ENCODE assay signal across 9 cellular contexts in the genomic region with DNA sequence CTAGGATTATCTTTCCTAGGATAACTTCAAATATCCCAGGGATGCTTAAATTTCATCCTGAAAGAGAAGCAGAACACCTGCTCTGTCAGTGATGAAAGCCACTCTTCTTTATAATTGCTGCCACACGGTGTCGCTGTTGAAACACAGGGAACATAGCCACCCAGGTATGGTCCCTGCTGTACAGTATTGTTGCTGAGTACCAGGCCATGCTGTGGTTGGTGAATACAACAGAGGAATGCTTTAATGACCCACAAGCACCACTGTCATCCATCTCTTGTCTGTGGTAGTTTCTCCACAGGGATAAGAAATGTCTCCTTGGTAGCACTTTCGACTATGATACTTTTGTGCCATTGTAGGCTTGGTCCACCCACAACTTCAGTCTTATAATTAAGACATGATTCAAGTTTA.
DNase-seq lines count a peak whose midpoint lies in the region; ATAC-seq, FAIRE-seq and TF ChIP-seq lines count a peak whose summit lies in the region.
"Had no signal": no experiment of that assay in that cellular context is flagged by ENCODE, and none has a peak within 500 bp of the region (broad histone marks: within the 10 kb centered on the region; RNA-seq: fewer than 3 reads in every experiment).

No MANE protein-coding gene starts in this region.

- BruUV-seq in mammary epithelial cell (replicated peaks; lab: Mats Ljungman, UMichigan): no TSS peak

- no peak overlapping the region for H3K4me3 ChIP-seq in mammary epithelial cell (replicated peaks in 1 of 3; ENCODE audit: insufficient read depth in 1 of 3, low read depth in 2 of 3, low read length in 3 of 3)
- no peak overlapping the region for H3K4me3 ChIP-seq in keratinocyte (ENCODE audit: control insufficient read depth in 2 of 3, extremely low read depth in 1 of 3, insufficient read depth in 2 of 3, low read depth in 1 of 3, low read length in 3 of 3)
- H3K4me3 ChIP-seq: BLaER1 had no signal

- CTCF ChIA-PET in mammary epithelial cell (lab: Charles Lee; ENCODE audit: low non-redundant PET): no interaction called here

- DNase-seq in NCI-H1436 (lab: John Stamatoyannopoulos, UW) (peak; percentile 7), NCI-H1436 treated with DMSO at 0.1 percent for 48 hours (lab: John Stamatoyannopoulos, UW) (no peak), NCI-H2081 (lab: John Stamatoyannopoulos, UW) (peak; percentile 76 to 80), mammary epithelial cell (peak; percentile 52), keratinocyte (ENCODE audit: low read depth, low spot score) (peak; percentile 9)
- DNase-seq in stimulated activated CD4-positive, alpha-beta T cell treated with anti-CD3 and anti-CD28 coated beads, Interleukin-2, amount 100 ng/mL, for 24 hours: peak; percentile 70 to 75

- FAIRE-seq in keratinocyte (lab: Jason Lieb, UNC): peak; percentile 66

- peak; percentile 67 for ATAC-seq in HG02840 (IDR thresholded peaks at IDR 0.05; ENCODE audit: low FRiP score, unreplicated experiment)

- H3K4me2 ChIP-seq in mammary epithelial cell (ENCODE audit: insufficient read depth, low read depth, low read length) (no peak overlapping the region), keratinocyte (ENCODE audit: control insufficient read depth, extremely low read depth, insufficient read depth, low read depth, low read length) (no peak overlapping the region)
- H3K4me2 ChIP-seq: BLaER1 had no signal

- in situ Hi-C loops in mammary epithelial cell (cut with MboI; ENCODE audit: low sequenced_read_pairs in 2 of 2): loop anchor here (5.0 to 25.0 kb wide), 3 partner anchors 115 to 205 kb away; no protein-coding TSS in a partner anchor

- 29% methylated on average over 3 of the region's 3 CpGs for WGBS in mammary epithelial cell (ENCODE audit: low coverage, missing lambda C conversion rate)

- H3K4me1 ChIP-seq in mammary epithelial cell (ENCODE audit: insufficient read depth, low read length) (no peaks in the 10 kb centered on the region), keratinocyte (ENCODE audit: control insufficient read depth, extremely low read depth, insufficient read depth, low read length) (no peaks in the 10 kb centered on the region)

- H3K79me2 ChIP-seq in mammary epithelial cell (ENCODE audit: insufficient read depth, low read length) (no peaks in the 10 kb centered on the region), keratinocyte (ENCODE audit: control insufficient read depth, insufficient read depth, low read length) (no peaks in the 10 kb centered on the region)

- H3K9me1 ChIP-seq in keratinocyte (ENCODE audit: control insufficient read depth, extremely low read depth, insufficient read depth, low read length): no peaks in the 10 kb centered on the region

- TF ChIP-seq CTCF in VCaP (conservative IDR thresholded peaks at IDR 0.05) (peak; percentile 97), mammary epithelial cell (conservative IDR thresholded peaks at IDR 0.05 in 1 of 2, IDR thresholded peaks at IDR 0.05 in 1 of 2; ENCODE audit: extremely low read depth in 1 of 2, insufficient read depth in 1 of 2, low read depth in 1 of 2, low read length in 2 of 2) (peak; percentile 79 to 84), keratinocyte (optimal IDR thresholded peaks at IDR 0.05 in 1 of 3, IDR thresholded peaks at IDR 0.05 in 1 of 3, conservative IDR thresholded peaks at IDR 0.05 in 1 of 3; ENCODE audit: extremely low read depth in 1 of 3, insufficient read depth in 2 of 3, low read length in 3 of 3) (peak; percentile 72 to 88 (median 72))

- intact Hi-C loops in mammary epithelial cell (cut with micrococcal nuclease): loop anchor here (1.0 to 5.0 kb wide), 4 partner anchors 115 to 230 kb away; no protein-coding TSS in a partner anchor

- H3K9ac ChIP-seq in mammary epithelial cell (ENCODE audit: insufficient read depth, low read length) (no peak overlapping the region), keratinocyte (ENCODE audit: control insufficient read depth, extremely low read depth, insufficient read depth, low read length) (no peak overlapping the region)
- H3K9ac ChIP-seq: BLaER1 had no signal

- no peak overlapping the region for H2AFZ ChIP-seq in mammary epithelial cell (ENCODE audit: low read depth, low read length)
- no peak overlapping the region for H2AFZ ChIP-seq in keratinocyte (ENCODE audit: control insufficient read depth, low read length)

- dilution Hi-C loops in mammary epithelial cell (cut with HindIII; ENCODE audit: low sequenced_read_pairs): loop anchor here (5.0 kb wide), 1 partner anchor 115 kb away; no protein-coding TSS in a partner anchor
- dilution Hi-C loops in keratinocyte (cut with MboI; ENCODE audit: extremely low pct_ligation_motif_present, low sequenced_read_pairs): no loop called here

- H3K36me3 ChIP-seq in mammary epithelial cell (ENCODE audit: insufficient read depth, low read length) (no peaks in the 10 kb centered on the region), keratinocyte (ENCODE audit: control insufficient read depth in 2 of 2, extremely low read depth in 1 of 2, insufficient read depth in 2 of 2, low read length in 2 of 2) (no peaks in the 10 kb centered on the region)
- H3K36me3 ChIP-seq: BLaER1 had no signal

- H3K27ac ChIP-seq in VCaP (peak overlapping the region; percentile 48), mammary epithelial cell (ENCODE audit: insufficient read depth, low read depth, low read length) (no peak overlapping the region), keratinocyte (ENCODE audit: control insufficient read depth, insufficient read depth, low read length) (no peak overlapping the region)
- H3K27ac ChIP-seq: BLaER1 had no signal

- H3K27me3 ChIP-seq in mammary epithelial cell (ENCODE audit: insufficient read depth, low read length) (no peaks in the 10 kb centered on the region), keratinocyte (ENCODE audit: control insufficient read depth, extremely low read depth, insufficient read depth, low read length) (no peaks in the 10 kb centered on the region)
- H3K27me3 ChIP-seq: BLaER1 had no signal

- H3K9me3 ChIP-seq in mammary epithelial cell (replicated peaks; ENCODE audit: insufficient read depth, low read length): no peaks in the 10 kb centered on the region
- H3K9me3 ChIP-seq in keratinocyte (ENCODE audit: control insufficient read depth, low read depth, low read length): no peaks in the 10 kb centered on the region
- H3K9me3 ChIP-seq: BLaER1 had no signal

- H4K20me1 ChIP-seq in mammary epithelial cell (ENCODE audit: insufficient read depth, low read length) (no peaks in the 10 kb centered on the region), keratinocyte (ENCODE audit: control insufficient read depth, extremely low read depth, insufficient read depth, low read length) (no peaks in the 10 kb centered on the region)
- H4K20me1 ChIP-seq: BLaER1 had no signal
